8 cellular contexts compared by ENCODE assay signal in the genomic region with DNA sequence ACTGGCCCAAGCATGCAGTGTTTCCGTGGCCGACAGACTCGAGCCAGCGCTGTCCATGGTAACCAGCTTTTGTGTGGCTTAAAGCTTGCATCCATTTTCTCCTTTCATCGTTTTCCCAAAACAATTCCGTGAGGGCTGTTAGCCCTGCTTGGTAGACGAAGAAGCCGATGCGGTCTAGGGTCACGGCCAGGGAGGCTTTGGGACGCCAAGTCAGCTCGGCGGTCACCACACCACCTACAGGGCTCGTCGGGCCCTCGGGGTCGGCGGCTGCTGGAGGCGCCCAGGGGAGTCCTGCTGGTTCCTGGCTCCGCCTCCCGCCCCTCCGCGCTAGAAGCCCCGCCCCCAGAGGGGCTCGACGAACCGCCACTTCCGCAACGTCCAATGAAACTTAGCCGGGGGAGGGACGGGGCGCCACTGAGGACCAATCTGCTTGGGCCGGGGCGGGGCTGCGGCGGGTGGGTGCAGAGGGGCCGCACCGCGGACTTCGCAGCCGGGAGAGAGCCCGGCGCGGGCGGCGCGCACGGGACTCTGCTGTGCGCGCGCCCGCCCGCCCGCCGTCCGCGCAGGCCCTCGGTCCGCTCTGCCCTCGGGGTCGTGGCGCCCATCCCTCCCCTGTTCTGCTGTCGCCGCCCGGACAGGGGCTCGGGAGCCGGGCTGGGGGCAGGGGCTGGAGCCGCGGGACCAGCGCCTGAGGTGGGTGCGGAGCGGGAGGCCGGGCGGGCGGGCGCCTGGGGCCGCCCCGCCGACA. TPM values are rescaled to one million over a fixed set of nuclear protein-coding genes. Genes with fewer than 3 reads are reported as not detected.
DNase-seq lines count a peak whose midpoint lies in the region; TF ChIP-seq lines count a peak whose summit lies in the region.

A gene with protein sequence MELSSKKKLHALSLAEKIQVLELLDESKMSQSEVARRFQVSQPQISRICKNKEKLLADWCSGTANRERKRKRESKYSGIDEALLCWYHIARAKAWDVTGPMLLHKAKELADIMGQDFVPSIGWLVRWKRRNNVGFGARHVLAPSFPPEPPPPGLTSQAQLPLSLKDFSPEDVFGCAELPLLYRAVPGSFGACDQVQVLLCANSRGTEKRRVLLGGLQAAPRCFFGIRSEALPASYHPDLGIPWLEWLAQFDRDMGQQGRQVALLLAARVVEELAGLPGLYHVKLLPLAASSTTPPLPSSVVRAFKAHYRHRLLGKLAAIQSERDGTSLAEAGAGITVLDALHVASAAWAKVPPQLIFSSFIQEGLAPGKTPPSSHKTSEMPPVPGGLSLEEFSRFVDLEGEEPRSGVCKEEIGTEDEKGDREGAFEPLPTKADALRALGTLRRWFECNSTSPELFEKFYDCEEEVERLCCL (plus strand): TSS at position 487 of the 748 bp plus-strand sequence. CDS start 1,058 bp downstream, outside the sequence.

- no peaks in the 10 kb centered on the region for H3K79me2 ChIP-seq in MM.1S (ENCODE audit: low read length)
- H3K79me2 ChIP-seq in neural progenitor cell (ENCODE audit: low read depth), result no peaks in the 10 kb centered on the region

- H3K27me3 Mint-ChIP-seq in neural progenitor cell (ENCODE audit: insufficient read depth, low read depth), result peaks cover 12% of the 10 kb centered on the region

- H3K4me1 ChIP-seq in ES-I3 (ENCODE audit: insufficient read depth, low read length), result peaks cover 4% of the 10 kb centered on the region; the same call in 1 of the 2 replicates
- H3K4me1 ChIP-seq in HAP-1, result 0 out of 2 replicates have a peak, but pooled peaks cover 3% of the 10 kb centered on the region
- H3K4me1 ChIP-seq in MM.1S (ENCODE audit: low read length), result peaks cover 11% of the 10 kb centered on the region; the same call in 1 of the 2 replicates
- H3K4me1 ChIP-seq in neural progenitor cell, result peaks cover 15% of the 10 kb centered on the region
- peaks cover 19 to 27% (median 25%) of the 10 kb centered on the region in 4 donors for H3K4me1 ChIP-seq in stomach

- TF ChIP-seq CTCF in MM.1S (IDR thresholded peaks at IDR 0.05; ENCODE audit: low read length), result no peak
- TF ChIP-seq CTCF in foreskin fibroblast (IDR thresholded peaks at IDR 0.05; ENCODE audit: low read depth, low read length), result no peak
- no peak for TF ChIP-seq CTCF in neural progenitor cell (IDR thresholded peaks at IDR 0.05)
- no peak for TF ChIP-seq CTCF in stomach (IDR thresholded peaks at IDR 0.05)

- H3K27ac ChIP-seq in MM.1S (ENCODE audit: low read length), result no peak within 1 kb of the TSS; the same call in 1 of the 2 replicates
- H3K27ac ChIP-seq in neural progenitor cell, result no peak within 1 kb of the TSS
- H3K27ac ChIP-seq in stomach, result peak within 1 kb of the TSS; percentile 63 to 77 (median 73)

- no peaks in the 10 kb centered on the region for H3K9me3 Mint-ChIP-seq in neural progenitor cell

- 0 to 1% (median 1%) methylated on average over 30 to 79 of the region's 79 CpGs for WGBS in stomach, 5 donors

- H3K4me3 ChIP-seq in HAP-1, result peak within 1 kb of the TSS; percentile 43
- H3K4me3 ChIP-seq in MM.1S (ENCODE audit: low read length), result peak within 1 kb of the TSS; percentile 74
- H3K4me3 ChIP-seq in foreskin fibroblast (ENCODE audit: low read depth in 1 of 2, low read length in 2 of 2), result peak within 1 kb of the TSS; percentile 51 to 69
- H3K4me3 ChIP-seq in neural progenitor cell, result peak within 1 kb of the TSS; percentile 70
- peak within 1 kb of the TSS; percentile 74 to 82 (median 78) for H3K4me3 ChIP-seq in stomach

- TF ChIP-seq EP300 in stomach (IDR thresholded peaks at IDR 0.05), result no peak

- peaks cover 11% of the 10 kb centered on the region for H3K36me3 Mint-ChIP-seq in neural progenitor cell

- no peak within 1 kb of the TSS for H3K27ac Mint-ChIP-seq in neural progenitor cell

- H3K36me3 ChIP-seq in ES-I3 (ENCODE audit: insufficient read depth, low read length) (no peaks in the 10 kb centered on the region; the same call in 1 of the 2 replicates), HAP-1 (replicated peaks) (peaks cover 31% of the 10 kb centered on the region), MM.1S (replicated peaks; ENCODE audit: insufficient read depth, low read length) (no peaks in the 10 kb centered on the region), neural progenitor cell (no peaks in the 10 kb centered on the region), stomach (peaks cover 23 to 34% (median 33%) of the 10 kb centered on the region in 4 donors)

- H3K9ac ChIP-seq in ES-I3 (ENCODE audit: low read depth, low read length) (peak within 1 kb of the TSS; percentile 74; the same call in 1 of the 2 replicates), MM.1S (ENCODE audit: low read length) (peak within 1 kb of the TSS; percentile 68), neural progenitor cell (no peak within 1 kb of the TSS)

- H3K4me1 Mint-ChIP-seq in neural progenitor cell, result peaks cover 25% of the 10 kb centered on the region

- H3K27me3 ChIP-seq in HAP-1 (ENCODE audit: low read depth), result no peaks in the 10 kb centered on the region
- no peaks in the 10 kb centered on the region for H3K27me3 ChIP-seq in MM.1S (replicated peaks; ENCODE audit: insufficient read depth, low read length)
- H3K27me3 ChIP-seq in neural progenitor cell, result peaks cover 26% of the 10 kb centered on the region
- peaks cover 0 to 13% (median 0%) of the 10 kb centered on the region in 3 donors for H3K27me3 ChIP-seq in stomach

- H3K9me2 ChIP-seq in MM.1S (replicated peaks; ENCODE audit: insufficient read depth, low read length), result no peaks in the 10 kb centered on the region

- intact Hi-C loops in stomach (cut with DNase I; ENCODE audit: low total_unique reads), result no loop called here

- peak within 1 kb of the TSS; percentile 88 for H3K4me3 Mint-ChIP-seq in neural progenitor cell

- no peaks in the 10 kb centered on the region for H3K9me3 ChIP-seq in ES-I3 (ENCODE audit: control insufficient read depth, insufficient read depth, low read length)
- H3K9me3 ChIP-seq in HAP-1, result no peaks in the 10 kb centered on the region
- no peaks in the 10 kb centered on the region for H3K9me3 ChIP-seq in MM.1S (replicated peaks; ENCODE audit: insufficient read depth, low read length)
- no peaks in the 10 kb centered on the region for H3K9me3 ChIP-seq in neural progenitor cell (ENCODE audit: low read depth)
- no peaks in the 10 kb centered on the region for H3K9me3 ChIP-seq in stomach

- in situ Hi-C loops in HAP-1 (cut with MboI; ENCODE audit: low sequenced_read_pairs), result no loop called here

- no peak for TF ChIP-seq POLR2A in stomach (IDR thresholded peaks at IDR 0.05)

- H3K4me2 ChIP-seq in MM.1S (ENCODE audit: low read depth, low read length) (peak within 1 kb of the TSS; percentile 91), neural progenitor cell (peak within 1 kb of the TSS; percentile 96)

- H2AFZ ChIP-seq in MM.1S (ENCODE audit: low read length), result peak within 1 kb of the TSS; percentile 80
- H2AFZ ChIP-seq in neural progenitor cell (replicated peaks), result peak within 1 kb of the TSS; percentile 82

- H4K20me1 ChIP-seq in MM.1S (ENCODE audit: insufficient read depth, low read length) (no peaks in the 10 kb centered on the region), neural progenitor cell (ENCODE audit: low read depth) (peaks cover 30% of the 10 kb centered on the region)

- DNase-seq in HAP-1 (ENCODE audit: low spot score in 2 of 2), result peak; percentile 93 to 100
- peak; percentile 97 for DNase-seq in MM.1S
- DNase-seq in SHP77 (lab: John Stamatoyannopoulos, UW), result peak; percentile 92 to 97
- DNase-seq in activated gamma-delta T cell (lab: John Stamatoyannopoulos, UW), result peak; percentile 93
- DNase-seq in foreskin fibroblast, result peak; percentile 93 to 98
- peak; percentile 99 for DNase-seq in neural progenitor cell (ENCODE audit: low spot score)
- DNase-seq in stomach, result peak; percentile 98

- H3F3A ChIP-seq in MM.1S (ENCODE audit: insufficient read depth, low read length) (peaks cover 16% of the 10 kb centered on the region), neural progenitor cell (ENCODE audit: low read depth) (peaks cover 46% of the 10 kb centered on the region)

RNA-seq across cellular contexts. Expression of the gene that starts here (rescaled TPM):
- total RNA-seq in neural progenitor cell (ENCODE audit: low replicate concordance) (2.5 and 4.3 TPM in 2 replicates), stomach (1 to 10 TPM in 1 of 5 donors, not detected in 4; 4.5 TPM)
- polyA plus RNA-seq in stomach, result under 1 TPM in 2 of 3 donors, not detected in 1; 0.25 to 0.44 TPM

Comparison
In these comparisons a context has a peak if more than half of its experiments do, and no peak if none do; other contexts are left out.
1. H3K27ac ChIP-seq: peak in stomach (5 of 5); none in MM.1S (single experiment) and neural progenitor cell (single experiment).
2. Peak in every context shown above with its lines, with median percentiles within 50 percentile points of each other: DNase-seq and H3K4me3 ChIP-seq.